17 cellular contexts compared by ENCODE assay signal in genomic region chr12:93315385-93315906, GRCh38.
DNase-seq lines count a peak whose midpoint lies in the region; ATAC-seq, FAIRE-seq and TF ChIP-seq lines count a peak whose summit lies in the region.
"Had no signal": no experiment of that assay in that cellular context is flagged by ENCODE, and none has a peak within 500 bp of the region (broad histone marks: within the 10 kb centered on the region; RNA-seq: fewer than 3 reads in every experiment).

No MANE protein-coding gene starts in this region.

- no peaks in the 10 kb centered on the region for H4K20me1 ChIP-seq in K562 (replicated peaks; ENCODE audit: control insufficient read depth, insufficient read depth, low read length)
- H4K20me1 ChIP-seq: BLaER1 had no signal

- no peaks in the 10 kb centered on the region for H3K9me1 ChIP-seq in K562 (ENCODE audit: control insufficient read depth, insufficient read depth, low read length)

- TF ChIP-seq RAD21 in K562 (CRISPR knock-in tag; conservative IDR thresholded peaks at IDR 0.05 in 1 of 2, IDR thresholded peaks at IDR 0.05 in 1 of 2), result no peak

- H3K9me3 ChIP-seq in K562 (replicated peaks; ENCODE audit: control insufficient read depth, insufficient read depth, low read depth, low read length) (no peaks in the 10 kb centered on the region), muscle layer of duodenum (ENCODE audit: control insufficient read depth in 1 of 2, low read length in 2 of 2) (no peaks in the 10 kb centered on the region)
- H3K9me3 ChIP-seq: BLaER1, MG63 had no signal

- peaks cover 26 to 65% of the 10 kb centered on the region in 2 experiments for H3K4me1 ChIP-seq in K562 (replicated peaks in 1 of 2; ENCODE audit: control insufficient read depth in 2 of 2, insufficient read depth in 2 of 2, low read length in 2 of 2)
- no peaks in the 10 kb centered on the region for H3K4me1 ChIP-seq in muscle layer of duodenum (ENCODE audit: control insufficient read depth in 1 of 2, insufficient read depth in 2 of 2, low read length in 2 of 2)
- H3K4me1 ChIP-seq: BLaER1 had no signal

- H3K4me2 ChIP-seq in K562 (ENCODE audit: insufficient read depth, low read length), result peak overlapping the region; percentile 98
- H3K4me2 ChIP-seq: BLaER1 had no signal

- peaks cover 7% of the 10 kb centered on the region; the same call in 2 of the 3 replicates for H3K79me2 ChIP-seq in K562 (ENCODE audit: control insufficient read depth, insufficient read depth, low read length)

- ATAC-seq in K562 (peak; percentile 1), GM18867 (IDR thresholded peaks at IDR 0.05; ENCODE audit: unreplicated experiment) (no peak), HG02798 (IDR thresholded peaks at IDR 0.05; ENCODE audit: poor library complexity, unreplicated experiment) (no peak)

- FAIRE-seq in K562 (lab: Jason Lieb, UNC), result peak; percentile 6
- FAIRE-seq: GM12892, GM19239 had no signal

- H3K27me3 ChIP-seq in K562 (ENCODE audit: control insufficient read depth in 2 of 2, insufficient read depth in 2 of 2, low read length in 2 of 2) (no peaks in the 10 kb centered on the region), muscle layer of duodenum (ENCODE audit: low read depth, low read length) (no peaks in the 10 kb centered on the region)
- H3K27me3 ChIP-seq: BLaER1, MG63 had no signal

- POLR2A ChIA-PET in K562 (lab: Yijun Ruan, JAX), result interaction anchor here (0.7 to 3.1 kb wide), 16 partner anchors 10 to 325 kb away, joined by 3 to 24 read pairs (median 4); no protein-coding TSS in a partner anchor

- TF ChIP-seq POLR2A in K562 (conservative IDR thresholded peaks at IDR 0.05), result no peak; the same call in 1 of the 2 replicates

- DNase-seq in HT-29 (ENCODE audit: low spot score) (peak; percentile 84), K562 (ENCODE audit: extremely low read depth in 1 of 4, low spot score in 3 of 4) (peak in 1 of 4 experiments; percentile 30), ureter (ENCODE audit: low spot score) (no peak), GM13977 (ENCODE audit: low spot score) (no peak)
- DNase-seq: DMS 273 treated with DMSO at 0.1 percent for 48 hours, MG63, NCI-H1092, NCI-H2081 treated with DMSO at 0.1 percent for 48 hours, NCI-H524 treated with DMSO at 0.1 percent for 48 hours, SHP77 treated with DMSO at 0.1 percent for 48 hours had no signal

- H3K4me3 ChIP-seq in K562 (peak overlapping the region; percentile 39), muscle layer of duodenum (ENCODE audit: low read depth in 1 of 2, low read length in 2 of 2) (no peak overlapping the region)
- H3K4me3 ChIP-seq: BLaER1, MG63 had no signal

- peak overlapping the region; percentile 88 to 94; a peak in 3 of 4 replicates for H3K9ac ChIP-seq in K562 (ENCODE audit: insufficient read depth in 1 of 2, low read depth in 2 of 2, low read length in 2 of 2)
- H3K9ac ChIP-seq: BLaER1 had no signal

- peak overlapping the region; percentile 99 for H3K27ac ChIP-seq in 22Rv1
- peak overlapping the region; percentile 96 for H3K27ac ChIP-seq in K562 (ENCODE audit: extremely low read depth, low read depth, low read length)
- peak overlapping the region; percentile 32 for H3K27ac ChIP-seq in muscle layer of duodenum (ENCODE audit: low read length)
- H3K27ac ChIP-seq: BLaER1 had no signal

- intact Hi-C loops in K562 (cut with micrococcal nuclease), result loop anchor here (2.0 to 10.0 kb wide), 5 partner anchors 73 to 531 kb away; partner anchors contain the start of gene EEA1

- no peak for TF ChIP-seq EP300 in K562 (IDR thresholded peaks at IDR 0.05; ENCODE audit: low read length)

- TF ChIP-seq CTCF in 22Rv1 (IDR thresholded peaks at IDR 0.05), result no peak
- TF ChIP-seq CTCF in K562 (IDR thresholded peaks at IDR 0.05 in 2 of 3, conservative IDR thresholded peaks at IDR 0.05 in 1 of 3; ENCODE audit: insufficient read depth in 2 of 3, low read depth in 1 of 3, low read length in 3 of 3), result no peak
- TF ChIP-seq CTCF in GM13977 (IDR thresholded peaks at IDR 0.05; ENCODE audit: extremely low read depth, insufficient read depth, missing control alignments), result no peak

- WGBS in K562 (ENCODE audit: insufficient coverage, low coverage, missing lambda C conversion rate), result 2% methylated on average over 9 of the region's 9 CpGs

- in situ Hi-C loops in K562 (cut with MboI), result no loop called here
- in situ Hi-C loops in GM13977 (cut with MboI; ENCODE audit: low pct_unique_long_range_greater_than_20kb, low sequenced_read_pairs, unreplicated experiment), result no loop called here

- H3K36me3 ChIP-seq in K562 (ENCODE audit: control insufficient read depth, insufficient read depth, low read length) (no peaks in the 10 kb centered on the region), muscle layer of duodenum (ENCODE audit: control insufficient read depth in 1 of 2, insufficient read depth in 2 of 2, low read length in 2 of 2) (no peaks in the 10 kb centered on the region)
- H3K36me3 ChIP-seq: BLaER1, MG63 had no signal

- CTCF ChIA-PET in K562 (lab: Yijun Ruan, JAX; ENCODE audit: low intra/inter-chr PET ratio), result no interaction called here

- BruUV-seq in K562 (replicated peaks; lab: Mats Ljungman, UMichigan), result TSS peak; percentile 92

- H2AFZ ChIP-seq in K562 (ENCODE audit: low read depth, low read length), result peak overlapping the region; percentile 81

TF ChIP-seq in K562, 482 proteins besides CTCF, POLR2A, EP300 and RAD21 (continues in another document):
- TF ChIP-seq BDP1 (IDR thresholded peaks at IDR 0.05; ENCODE audit: insufficient read depth, insufficient read length), result no peak
- 0 out of 2 replicates have a peak, but pooled peaks have one; percentile 38 for TF ChIP-seq ZNF79 (CRISPR knock-in tag; IDR thresholded peaks at IDR 0.05; ENCODE audit: low read depth)
- TF ChIP-seq ATF1 (CRISPR knock-in tag; IDR thresholded peaks at IDR 0.05), result no peak
- no peak for TF ChIP-seq ATF1 (tag; IDR thresholded peaks at IDR 0.05)
- TF ChIP-seq EHMT2 (IDR thresholded peaks at IDR 0.05), result 0 out of 2 replicates have a peak, but pooled peaks have one; percentile 1
- TF ChIP-seq GABPB1 (CRISPR knock-in tag; IDR thresholded peaks at IDR 0.05), result peak; percentile 88
- 0 out of 2 replicates have a peak, but pooled peaks have one; percentile 31 for TF ChIP-seq ZNF717 (CRISPR knock-in tag; IDR thresholded peaks at IDR 0.05)
- TF ChIP-seq MECOM (CRISPR knock-in tag; IDR thresholded peaks at IDR 0.05), result peak; percentile 82
- TF ChIP-seq, protein P1, sequence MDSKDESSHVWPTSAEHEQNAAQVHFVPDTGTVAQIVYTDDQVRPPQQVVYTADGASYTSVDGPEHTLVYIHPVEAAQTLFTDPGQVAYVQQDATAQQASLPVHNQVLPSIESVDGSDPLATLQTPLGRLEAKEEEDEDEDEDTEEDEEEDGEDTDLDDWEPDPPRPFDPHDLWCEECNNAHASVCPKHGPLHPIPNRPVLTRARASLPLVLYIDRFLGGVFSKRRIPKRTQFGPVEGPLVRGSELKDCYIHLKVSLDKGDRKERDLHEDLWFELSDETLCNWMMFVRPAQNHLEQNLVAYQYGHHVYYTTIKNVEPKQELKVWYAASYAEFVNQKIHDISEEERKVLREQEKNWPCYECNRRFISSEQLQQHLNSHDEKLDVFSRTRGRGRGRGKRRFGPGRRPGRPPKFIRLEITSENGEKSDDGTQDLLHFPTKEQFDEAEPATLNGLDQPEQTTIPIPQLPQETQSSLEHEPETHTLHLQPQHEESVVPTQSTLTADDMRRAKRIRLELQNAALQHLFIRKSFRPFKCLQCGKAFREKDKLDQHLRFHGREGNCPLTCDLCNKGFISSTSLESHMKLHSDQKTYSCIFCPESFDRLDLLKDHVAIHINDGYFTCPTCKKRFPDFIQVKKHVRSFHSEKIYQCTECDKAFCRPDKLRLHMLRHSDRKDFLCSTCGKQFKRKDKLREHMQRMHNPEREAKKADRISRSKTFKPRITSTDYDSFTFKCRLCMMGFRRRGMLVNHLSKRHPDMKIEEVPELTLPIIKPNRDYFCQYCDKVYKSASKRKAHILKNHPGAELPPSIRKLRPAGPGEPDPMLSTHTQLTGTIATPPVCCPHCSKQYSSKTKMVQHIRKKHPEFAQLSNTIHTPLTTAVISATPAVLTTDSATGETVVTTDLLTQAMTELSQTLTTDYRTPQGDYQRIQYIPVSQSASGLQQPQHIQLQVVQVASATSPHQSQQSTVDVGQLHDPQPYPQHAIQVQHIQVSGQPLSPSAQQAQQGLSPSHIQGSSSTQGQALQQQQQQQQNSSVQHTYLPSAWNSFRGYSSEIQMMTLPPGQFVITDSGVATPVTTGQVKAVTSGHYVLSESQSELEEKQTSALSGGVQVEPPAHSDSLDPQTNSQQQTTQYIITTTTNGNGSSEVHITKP (IDR thresholded peaks at IDR 0.05; ENCODE audit: partially characterized antibody), result peak; percentile 4
- TF ChIP-seq JUND (IDR thresholded peaks at IDR 0.05; ENCODE audit: borderline replicate concordance, low read depth, low read length), result no peak
- no peak for TF ChIP-seq JUND (tag; IDR thresholded peaks at IDR 0.05; ENCODE audit: borderline replicate concordance, low read depth, low read length)
- TF ChIP-seq, protein P2, sequence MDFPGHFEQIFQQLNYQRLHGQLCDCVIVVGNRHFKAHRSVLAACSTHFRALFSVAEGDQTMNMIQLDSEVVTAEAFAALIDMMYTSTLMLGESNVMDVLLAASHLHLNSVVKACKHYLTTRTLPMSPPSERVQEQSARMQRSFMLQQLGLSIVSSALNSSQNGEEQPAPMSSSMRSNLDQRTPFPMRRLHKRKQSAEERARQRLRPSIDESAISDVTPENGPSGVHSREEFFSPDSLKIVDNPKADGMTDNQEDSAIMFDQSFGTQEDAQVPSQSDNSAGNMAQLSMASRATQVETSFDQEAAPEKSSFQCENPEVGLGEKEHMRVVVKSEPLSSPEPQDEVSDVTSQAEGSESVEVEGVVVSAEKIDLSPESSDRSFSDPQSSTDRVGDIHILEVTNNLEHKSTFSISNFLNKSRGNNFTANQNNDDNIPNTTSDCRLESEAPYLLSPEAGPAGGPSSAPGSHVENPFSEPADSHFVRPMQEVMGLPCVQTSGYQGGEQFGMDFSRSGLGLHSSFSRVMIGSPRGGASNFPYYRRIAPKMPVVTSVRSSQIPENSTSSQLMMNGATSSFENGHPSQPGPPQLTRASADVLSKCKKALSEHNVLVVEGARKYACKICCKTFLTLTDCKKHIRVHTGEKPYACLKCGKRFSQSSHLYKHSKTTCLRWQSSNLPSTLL (IDR thresholded peaks at IDR 0.05), result no peak
- peak in 1 of 3 experiments; percentile 77 for TF ChIP-seq YY1 (IDR thresholded peaks at IDR 0.05; ENCODE audit: borderline replicate concordance in 1 of 3, control insufficient read depth in 1 of 3, extremely low read depth in 1 of 3, insufficient read depth in 3 of 3, insufficient read length in 1 of 3, insufficient replicate concordance in 2 of 3, low read depth in 1 of 3, low read length in 2 of 3)

Comparison
In these comparisons a context has a peak if more than half of its experiments do, and no peak if none do; other contexts are left out.
1. H3K27ac ChIP-seq: peak in every context shown above with its lines; median percentile 99 in 22Rv1; 96 in K562; 32 in muscle layer of duodenum.